In genomic region chr1:219891846-219892245, GRCh38 we compare ENCODE assay signal across 7 cellular contexts. TPM values are rescaled to one million over a fixed set of nuclear protein-coding genes. Genes with fewer than 3 reads are reported as not detected.
"Had no signal": no experiment of that assay in that cellular context is flagged by ENCODE, and none has a peak within 500 bp of the region (broad histone marks: within the 10 kb centered on the region; RNA-seq: fewer than 3 reads in every experiment).

No MANE protein-coding gene starts in this region.

RNA-seq across cellular contexts. Expression of gene SLC30A10, which starts 36.5 kb away (rescaled TPM):
- total RNA-seq: subcutaneous adipose tissue, thoracic aorta, upper lobe of left lung, upper lobe of right lung, ureter had no signal
- polyA plus RNA-seq: stomach, urinary bladder had no signal
